ENCODE assay signal across 18 cellular contexts in genomic region chr6:110939429-110939828, GRCh38. TPM values are rescaled to one million over a fixed set of nuclear protein-coding genes. Genes with fewer than 3 reads are reported as not detected.
DNase-seq lines count a peak whose midpoint lies in the region; ATAC-seq, FAIRE-seq and TF ChIP-seq lines count a peak whose summit lies in the region.
"Had no signal": no experiment of that assay in that cellular context is flagged by ENCODE, and none has a peak within 500 bp of the region (broad histone marks: within the 10 kb centered on the region; RNA-seq: fewer than 3 reads in every experiment).

No MANE protein-coding gene starts in this region.

- no peaks in the 10 kb centered on the region for H3K9me3 Mint-ChIP-seq in T-helper 2 cell treated with Interferon-gamma antibody and Interleukin-4, amounts not matched to agents 5 μg/mL and 100 μg/mL, for 36 hours
- H3K9me3 Mint-ChIP-seq in stimulated activated effector memory CD8-positive, alpha-beta T cell treated with anti-CD3 and anti-CD28 coated beads, Interleukin-12 subunit alpha, Interleukin-12 subunit beta, amount 100 ng/mL, for 72 hours = no peaks in the 10 kb centered on the region
- H3K9me3 Mint-ChIP-seq: IgD-negative memory B cell had no signal

- no peaks in the 10 kb centered on the region for H3K27me3 Mint-ChIP-seq in T-helper 2 cell treated with Interferon-gamma antibody and Interleukin-4, amounts not matched to agents 5 μg/mL and 100 μg/mL, for 36 hours (ENCODE audit: low read depth)
- H3K27me3 Mint-ChIP-seq: CD4-positive, alpha-beta T cell had no signal

- CTCF ChIA-PET in GM12878 (lab: Yijun Ruan, JAX) = interaction anchor here (0.9 to 1.2 kb wide), 2 partner anchors 320 to 412 kb away, joined by 3 read pairs; no protein-coding TSS in a partner anchor

- TF ChIP-seq CTCF in GM12878 (IDR thresholded peaks at IDR 0.05 in 2 of 3, conservative IDR thresholded peaks at IDR 0.05 in 1 of 3; ENCODE audit: control insufficient read depth in 2 of 3, extremely low read depth in 1 of 3, insufficient read depth in 1 of 3, low read depth in 3 of 3, low read length in 3 of 3) (no peak), brain microvascular endothelial cell (IDR thresholded peaks at IDR 0.05; ENCODE audit: low read depth, low read length, missing control alignments) (no peak)

- peaks cover 7% of the 10 kb centered on the region for H3K4me1 Mint-ChIP-seq in T-helper 2 cell treated with Interferon-gamma antibody and Interleukin-4, amounts not matched to agents 5 μg/mL and 100 μg/mL, for 36 hours (ENCODE audit: low read depth)
- H3K4me1 Mint-ChIP-seq in stimulated activated effector memory CD8-positive, alpha-beta T cell treated with anti-CD3 and anti-CD28 coated beads, Interleukin-12 subunit alpha, Interleukin-12 subunit beta, amount 100 ng/mL, for 72 hours = peaks cover 7% of the 10 kb centered on the region

- FAIRE-seq in GM12878 (lab: Jason Lieb, UNC) = no peak
- FAIRE-seq: HTR-8/SVneo had no signal

- H2AFZ ChIP-seq in GM12878 (ENCODE audit: control insufficient read depth, low read depth, low read length) = no peak overlapping the region
- H2AFZ ChIP-seq: GM23248 had no signal

- no peak overlapping the region for H3K9ac ChIP-seq in GM12878 (ENCODE audit: control insufficient read depth, insufficient read depth, low read length)
- H3K9ac ChIP-seq: GM23248 had no signal

- DNase-seq in Jurkat, Clone E6-1 (ENCODE audit: low read depth, low spot score) = peak; percentile 55
- no peak for DNase-seq in T-helper 2 cell treated with Interferon-gamma antibody and Interleukin-4, amounts not matched to agents 5 μg/mL and 100 μg/mL, for 36 hours (ENCODE audit: low spot score)
- DNase-seq in GM12878 (ENCODE audit: low read depth, low spot score) (no peak), brain microvascular endothelial cell (no peak), COR-L47 (lab: John Stamatoyannopoulos, UW) (no peak)
- DNase-seq in stimulated activated effector memory CD8-positive, alpha-beta T cell treated with anti-CD3 and anti-CD28 coated beads, Interleukin-12 subunit alpha, Interleukin-12 subunit beta, amount 100 ng/mL, for 72 hours (ENCODE audit: low spot score in 2 of 2) = no peak
- DNase-seq: CD4-positive, alpha-beta T cell; GM23248; HCEC 1CT; NCI-H1436 treated with DMSO at 0.1 percent for 48 hours; NCI-H2081; NCI-H510A; NCI-H774 had no signal

- no peak for TF ChIP-seq EP300 in GM12878 (IDR thresholded peaks at IDR 0.05; ENCODE audit: borderline replicate concordance in 1 of 2, control insufficient read depth in 1 of 2, low read depth in 2 of 2, low read length in 2 of 2)

- H3K9me3 ChIP-seq in GM12878 (replicated peaks; ENCODE audit: control insufficient read depth, insufficient read depth, low read length) = no peaks in the 10 kb centered on the region

- no peak overlapping the region for H3K4me3 ChIP-seq in Jurkat, Clone E6-1 (ENCODE audit: low read length)
- no peak overlapping the region for H3K4me3 ChIP-seq in GM12878
- H3K4me3 ChIP-seq in brain microvascular endothelial cell (ENCODE audit: low read depth, low read length) = no peak overlapping the region
- H3K4me3 ChIP-seq: GM23248 had no signal

- peaks cover 2% of the 10 kb centered on the region; the same call in 1 of the 2 replicates for H3K4me1 ChIP-seq in GM12878 (ENCODE audit: control insufficient read depth, insufficient read depth, low read length)

- POLR2A ChIA-PET in GM12878 (lab: Charles Lee) = no interaction called here

- peak overlapping the region; percentile 65 for H3K27ac Mint-ChIP-seq in T-helper 2 cell treated with Interferon-gamma antibody and Interleukin-4, amounts not matched to agents 5 μg/mL and 100 μg/mL, for 36 hours
- H3K27ac Mint-ChIP-seq in stimulated activated effector memory CD8-positive, alpha-beta T cell treated with anti-CD3 and anti-CD28 coated beads, Interleukin-12 subunit alpha, Interleukin-12 subunit beta, amount 100 ng/mL, for 72 hours = no peak overlapping the region
- H3K27ac Mint-ChIP-seq: CD4-positive, alpha-beta T cell had no signal

- H3K4me3 Mint-ChIP-seq in T-helper 2 cell treated with Interferon-gamma antibody and Interleukin-4, amounts not matched to agents 5 μg/mL and 100 μg/mL, for 36 hours = no peak overlapping the region
- no peak overlapping the region for H3K4me3 Mint-ChIP-seq in stimulated activated effector memory CD8-positive, alpha-beta T cell treated with anti-CD3 and anti-CD28 coated beads, Interleukin-12 subunit alpha, Interleukin-12 subunit beta, amount 100 ng/mL, for 72 hours
- H3K4me3 Mint-ChIP-seq: CD4-positive, alpha-beta T cell; IgD-negative memory B cell had no signal

- H3K36me3 Mint-ChIP-seq in T-helper 2 cell treated with Interferon-gamma antibody and Interleukin-4, amounts not matched to agents 5 μg/mL and 100 μg/mL, for 36 hours (ENCODE audit: low read depth) = no peaks in the 10 kb centered on the region
- H3K36me3 Mint-ChIP-seq in stimulated activated effector memory CD8-positive, alpha-beta T cell treated with anti-CD3 and anti-CD28 coated beads, Interleukin-12 subunit alpha, Interleukin-12 subunit beta, amount 100 ng/mL, for 72 hours = no peaks in the 10 kb centered on the region
- H3K36me3 Mint-ChIP-seq: IgD-negative memory B cell had no signal

- intact Hi-C loops in GM12878 (cut with micrococcal nuclease; ENCODE audit: unreplicated experiment) = no loop called here

- H3K4me2 ChIP-seq in GM12878 (ENCODE audit: control insufficient read depth, insufficient read depth) = no peak overlapping the region

- in situ Hi-C loops in GM12878 (cut with MboI) = no loop called here
- in situ Hi-C loops in brain microvascular endothelial cell (cut with HindIII; ENCODE audit: low pct_ligation_motif_present, low sequenced_read_pairs) = no loop called here

- SMC1A ChIA-PET in GM12878 (lab: Charles Lee; ENCODE audit: uncharacterized antibody, unreplicated experiment) = interaction anchor here (0.9 kb wide), 1 partner anchor 36 kb away, joined by 3 read pairs; no protein-coding TSS in a partner anchor

- H3K27me3 ChIP-seq in GM12878 (replicated peaks in 1 of 2; ENCODE audit: control insufficient read depth in 2 of 2, insufficient read depth in 2 of 2, low read length in 1 of 2) (no peaks in the 10 kb centered on the region), brain microvascular endothelial cell (replicated peaks) (no peaks in the 10 kb centered on the region)

- RAD21 ChIA-PET in GM12878 (lab: Charles Lee; ENCODE audit: unreplicated experiment) = no interaction called here

- H4K20me1 ChIP-seq in GM12878 (ENCODE audit: control insufficient read depth, insufficient read depth) = no peaks in the 10 kb centered on the region

- H3K27ac ChIP-seq in GM12878 (ENCODE audit: control insufficient read depth, insufficient read depth) (no peak overlapping the region), brain microvascular endothelial cell (no peak overlapping the region)
- H3K27ac ChIP-seq: GM23248, HL-60 had no signal

- WGBS in GM12878 (ENCODE audit: insufficient coverage, insufficient replicate concordance, low lambda C conversion rate, missing lambda C conversion rate) = 63% methylated on average over 2 of the region's 2 CpGs

- TF ChIP-seq POLR2A in GM12878 (IDR thresholded peaks at IDR 0.05; ENCODE audit: low read depth, low read length) = no peak

- H3K36me3 ChIP-seq in GM12878 (ENCODE audit: control insufficient read depth in 2 of 2, insufficient read depth in 2 of 2, low read length in 1 of 2) = no peaks in the 10 kb centered on the region
- no peaks in the 10 kb centered on the region for H3K36me3 ChIP-seq in brain microvascular endothelial cell (replicated peaks)

- no peaks in the 10 kb centered on the region for H3K79me2 ChIP-seq in GM12878 (ENCODE audit: control insufficient read depth, insufficient read depth, low read length)

- TF ChIP-seq RAD21 in GM12878 (IDR thresholded peaks at IDR 0.05; ENCODE audit: insufficient read depth, low read depth, low read length) = no peak

- BruUV-seq in GM12878 (replicated peaks; lab: Mats Ljungman, UMichigan) = no TSS peak

- ATAC-seq in GM12878 = peak; percentile 19; the same call in 1 of the 3 replicates
- peak; percentile 84 for ATAC-seq in stimulated activated effector memory CD8-positive, alpha-beta T cell treated with anti-CD3 and anti-CD28 coated beads, Interleukin-12 subunit alpha, Interleukin-12 subunit beta, amount 100 ng/mL, for 72 hours
- no peak for ATAC-seq in GM19452 (IDR thresholded peaks at IDR 0.05; ENCODE audit: unreplicated experiment)
- ATAC-seq: Right ventricle myocardium inferior had no signal

RNA-seq across cellular contexts. Expression of gene GTF3C6, which starts 19.1 kb away (rescaled TPM):
- polyA plus RNA-seq in Jurkat, Clone E6-1 (2012; ENCODE audit: insufficient read depth, insufficient read length) = 165 TPM
- 5.2 and 5.6 TPM in 2 replicates for total RNA-seq in GM12878 (2013; cell fraction: nucleolus; rRNA removed)
- total RNA-seq in GM12878 (2014; rRNA removed) = 60.3 and 69.0 TPM in 2 replicates
- 98.0 and 110 TPM in 2 replicates for total RNA-seq in GM12878 (2014; rRNA removed; fragmentation: Illumina TruSeq; extraction: Trizol)
- 92.3 and 95.4 TPM in 2 replicates for total RNA-seq in GM12878 (2021)
- 47.3 TPM for polyA plus RNA-seq in GM12878 (2011; ENCODE audit: low read depth)
- polyA plus RNA-seq in GM12878 (2011; rRNA removed) = 42.8 and 59.2 TPM in 2 replicates
- polyA plus RNA-seq in GM12878 (2011; cell fraction: cytosol; rRNA removed) = 9.5 and 11.8 TPM in 2 replicates
- polyA plus RNA-seq in GM12878 (2011; cell fraction: nucleus; rRNA removed) = 9.0 and 13.8 TPM in 2 replicates
- 61.1 and 82.0 TPM in 2 replicates for polyA plus RNA-seq in GM12878 (2012)
- 129 and 137 TPM in 2 replicates for polyA plus RNA-seq in GM12878 (2014; fragmentation: Illumina TruSeq; extraction: Trizol)
- 100 to 1,000 TPM; 122 to 154 TPM for polyA plus RNA-seq in GM12878 (2014; fragmentation: Nextera tagmentation; extraction: Ambion mirVana)
- polyA plus RNA-seq in GM12878 (2014; rRNA removed) = 67.0 and 72.0 TPM in 2 replicates
- polyA plus RNA-seq in GM12878 (2016; fragmentation: Nextera tagmentation; extraction: Ambion mirVana) = 100 to 1,000 TPM; 256 to 261 TPM
- 4.5 and 4.8 TPM in 2 replicates for polyA minus RNA-seq in GM12878 (2011; rRNA and poly(A)+ RNA removed)
- 5.9 and 10.8 TPM in 2 replicates for polyA minus RNA-seq in GM12878 (2011; cell fraction: cytosol; rRNA and poly(A)+ RNA removed)
- polyA minus RNA-seq in GM12878 (2011; cell fraction: nucleus; rRNA and poly(A)+ RNA removed) = 1.4 and 1.8 TPM in 2 replicates

RNA-seq across cellular contexts. Expression of gene RPF2, which starts 42.4 kb away (rescaled TPM):
- 53.5 TPM for polyA plus RNA-seq in Jurkat, Clone E6-1 (2012; ENCODE audit: insufficient read depth, insufficient read length)
- 17.8 and 18.6 TPM in 2 replicates for total RNA-seq in GM12878 (2013; cell fraction: nucleolus; rRNA removed)
- total RNA-seq in GM12878 (2014; rRNA removed) = 29.5 and 38.4 TPM in 2 replicates
- 61.6 and 62.4 TPM in 2 replicates for total RNA-seq in GM12878 (2014; rRNA removed; fragmentation: Illumina TruSeq; extraction: Trizol)
- 43.1 and 43.8 TPM in 2 replicates for total RNA-seq in GM12878 (2021)
- 11.6 TPM for polyA plus RNA-seq in GM12878 (2011; ENCODE audit: low read depth)
- 59.2 and 101 TPM in 2 replicates for polyA plus RNA-seq in GM12878 (2011; rRNA removed)
- polyA plus RNA-seq in GM12878 (2011; cell fraction: cytosol; rRNA removed) = 14.4 and 21.3 TPM in 2 replicates
- polyA plus RNA-seq in GM12878 (2011; cell fraction: nucleus; rRNA removed) = 12.4 and 17.1 TPM in 2 replicates
- 25.6 and 29.7 TPM in 2 replicates for polyA plus RNA-seq in GM12878 (2012)
- polyA plus RNA-seq in GM12878 (2014; fragmentation: Illumina TruSeq; extraction: Trizol) = 67.4 and 83.0 TPM in 2 replicates
- 100 to 1,000 TPM; 142 to 148 TPM for polyA plus RNA-seq in GM12878 (2014; fragmentation: Nextera tagmentation; extraction: Ambion mirVana)
- 27.0 and 37.5 TPM in 2 replicates for polyA plus RNA-seq in GM12878 (2014; rRNA removed)
- polyA plus RNA-seq in GM12878 (2016; fragmentation: Nextera tagmentation; extraction: Ambion mirVana) = 10 to 100 TPM; 87.7 to 87.8 TPM
- 6.5 and 8.9 TPM in 2 replicates for polyA minus RNA-seq in GM12878 (2011; rRNA and poly(A)+ RNA removed)
- polyA minus RNA-seq in GM12878 (2011; cell fraction: cytosol; rRNA and poly(A)+ RNA removed) = 5.1 and 6.0 TPM in 2 replicates
- 5.4 and 8.8 TPM in 2 replicates for polyA minus RNA-seq in GM12878 (2011; cell fraction: nucleus; rRNA and poly(A)+ RNA removed)
